In genomic region chr12:38905480-38906351, GRCh38 we compare ENCODE assay signal across 8 cellular contexts. TPM values are rescaled to one million over a fixed set of nuclear protein-coding genes. Genes with fewer than 3 reads are reported as not detected.
DNase-seq lines count a peak whose midpoint lies in the region; ATAC-seq and TF ChIP-seq lines count a peak whose summit lies in the region.

CPNE8 (minus strand) TSS chr12:38905591; CDS start chr12:38905534, 57 bp downstream.

- H3K36me3 Mint-ChIP-seq in stimulated activated memory B cell treated with anti-CD40 and anti-IgM and Interleukin-4, amounts not matched to agents 10 μg/mL and 1 μg/mL and 100 μg/mL, for 72 hours, result no peaks in the 10 kb centered on the region

- POLR2A ChIA-PET in HEK293T (lab: Yijun Ruan, JAX), result interaction anchor here (0.6 to 2.9 kb wide), 25 partner anchors 10 to 714 kb away, joined by 3 to 25 read pairs (median 3); partner anchors contain the start of gene ABCD2

- CTCF ChIA-PET in HEK293T (lab: Yijun Ruan, JAX), result interaction anchor here (0.6 to 2.8 kb wide), 12 partner anchors 11 to 366 kb away, joined by 3 to 10 read pairs (median 4); no protein-coding TSS in a partner anchor

- H3K9me3 ChIP-seq in mesodermal cell (ENCODE audit: control insufficient read depth, low read length), result no peaks in the 10 kb centered on the region

- peak within 1 kb of the TSS; percentile 75 for H3K4me3 Mint-ChIP-seq in stimulated activated memory B cell treated with anti-CD40 and anti-IgM and Interleukin-4, amounts not matched to agents 10 μg/mL and 1 μg/mL and 100 μg/mL, for 72 hours

- 0 to 1% methylated on average over 24 to 31 of the region's 54 CpGs for WGBS in mesodermal cell (ENCODE audit: insufficient coverage in 2 of 2), 2 experiments

- peak within 1 kb of the TSS; percentile 17 for H3K27ac Mint-ChIP-seq in stimulated activated memory B cell treated with anti-CD40 and anti-IgM and Interleukin-4, amounts not matched to agents 10 μg/mL and 1 μg/mL and 100 μg/mL, for 72 hours

- TF ChIP-seq POLR2A in NB4 (IDR thresholded peaks at IDR 0.05; ENCODE audit: extremely low read depth, insufficient read length), result no peak

- no peaks in the 10 kb centered on the region for H3K4me1 ChIP-seq in mesodermal cell (ENCODE audit: control insufficient read depth, insufficient read depth, low read length, poor library complexity, severe bottlenecking)

- peak; percentile 1; the same call in 1 of the 2 replicates for TF ChIP-seq CTCF in GM12874 (IDR thresholded peaks at IDR 0.05; ENCODE audit: insufficient read depth, low read depth, low read length)
- no peak for TF ChIP-seq CTCF in NB4 (IDR thresholded peaks at IDR 0.05; ENCODE audit: low read depth, low read length)

- DNase-seq in HEK293T (ENCODE audit: extremely low spot score) (peak; percentile 70), NB4 (ENCODE audit: low read depth) (peak; percentile 4), activated T-cell treated with anti-CD3 and anti-CD28 coated beads for 1 hour (ENCODE audit: low read depth) (peak; percentile 23), epidermal melanocyte (ENCODE audit: insufficient read length, low spot score) (peak; percentile 53), DMS114 treated with DMSO at 0.1 percent for 48 hours (lab: John Stamatoyannopoulos, UW; ENCODE audit: unreplicated experiment) (no peak)

- ATAC-seq in stimulated activated memory B cell treated with anti-CD40 and anti-IgM and Interleukin-4, amounts not matched to agents 10 μg/mL and 1 μg/mL and 100 μg/mL, for 72 hours, result peak; percentile 32

- H3K27ac ChIP-seq in mesodermal cell (ENCODE audit: low read depth, low read length, severe bottlenecking), result peak within 1 kb of the TSS; percentile 92

- H3K36me3 ChIP-seq in mesodermal cell (ENCODE audit: control insufficient read depth, insufficient read depth, low read length), result no peaks in the 10 kb centered on the region

- peaks cover 40% of the 10 kb centered on the region for H3K27me3 Mint-ChIP-seq in stimulated activated memory B cell treated with anti-CD40 and anti-IgM and Interleukin-4, amounts not matched to agents 10 μg/mL and 1 μg/mL and 100 μg/mL, for 72 hours

- H3K4me3 ChIP-seq in NB4 (ENCODE audit: low read depth, low read length) (no peak within 1 kb of the TSS), mesodermal cell (ENCODE audit: extremely low read depth, insufficient read depth, low read length, poor library complexity, severe bottlenecking) (peak within 1 kb of the TSS; percentile 68)

- H3K4me1 Mint-ChIP-seq in stimulated activated memory B cell treated with anti-CD40 and anti-IgM and Interleukin-4, amounts not matched to agents 10 μg/mL and 1 μg/mL and 100 μg/mL, for 72 hours, result peaks cover 14% of the 10 kb centered on the region

- H3K9me3 Mint-ChIP-seq in stimulated activated memory B cell treated with anti-CD40 and anti-IgM and Interleukin-4, amounts not matched to agents 10 μg/mL and 1 μg/mL and 100 μg/mL, for 72 hours, result peaks cover 3% of the 10 kb centered on the region

TF ChIP-seq in HEK293T, 16 proteins besides CTCF, POLR2A, EP300 and RAD21:
- TF ChIP-seq PKNOX1 (IDR thresholded peaks at IDR 0.05) (peak; percentile 67), TARDBP (IDR thresholded peaks at IDR 0.05) (peak; percentile 62; the same call in 1 of the 2 replicates), HDGF (IDR thresholded peaks at IDR 0.05; ENCODE audit: borderline replicate concordance) (no peak)

RNA-seq across cellular contexts. Expression of gene CPNE8, which starts in this region (rescaled TPM):
- polyA plus RNA-seq in mesodermal cell (2013, experiment 1 of 2), result 13.6 TPM
- 11.9 TPM for polyA plus RNA-seq in mesodermal cell (2013, experiment 2 of 2)
